In the genomic region with DNA sequence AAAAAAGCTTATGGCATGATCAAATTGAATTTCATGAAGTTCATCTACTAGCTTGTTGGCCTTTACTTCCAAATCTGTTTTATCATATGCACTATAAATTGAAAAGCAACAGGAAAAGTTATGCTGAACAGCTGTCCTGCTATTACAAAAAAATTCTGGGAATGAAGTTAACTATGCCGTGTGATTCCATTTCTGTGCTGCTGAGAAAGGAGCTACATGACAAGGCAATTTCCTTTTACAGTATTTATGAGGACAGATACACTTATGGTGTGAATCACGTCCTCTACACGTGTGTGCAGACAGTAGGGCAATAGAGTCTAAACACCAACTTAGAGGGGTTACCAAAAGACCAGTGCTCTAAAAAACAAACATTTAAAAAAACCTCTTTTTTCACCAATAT, we compare ENCODE assay signal across 8 cellular contexts.
"Had no signal": no experiment of that assay in that cellular context is flagged by ENCODE, and none has a peak within 500 bp of the region (broad histone marks: within the 10 kb centered on the region; RNA-seq: fewer than 3 reads in every experiment).

No MANE protein-coding gene starts in this region.

- H3K27ac Mint-ChIP-seq: activated naive CD8-positive, alpha-beta T cell; naive thymus-derived CD8-positive, alpha-beta T cell had no signal

- H3K4me3 Mint-ChIP-seq: activated naive CD8-positive, alpha-beta T cell; naive thymus-derived CD8-positive, alpha-beta T cell had no signal

- H3K27me3 ChIP-seq: esophagus muscularis mucosa, gastroesophageal sphincter had no signal

- H3K9me3 Mint-ChIP-seq: naive thymus-derived CD8-positive, alpha-beta T cell had no signal

- H3K36me3 ChIP-seq: esophagus muscularis mucosa, gastroesophageal sphincter had no signal

- H3K9me3 ChIP-seq: esophagus muscularis mucosa, gastroesophageal sphincter had no signal

- H3K4me1 Mint-ChIP-seq: naive thymus-derived CD8-positive, alpha-beta T cell had no signal

- DNase-seq: activated effector memory CD4-positive, alpha-beta T cell treated with Interleukin-2 at 50 U/mL for 16 hours; activated T-cell treated with anti-CD3 and anti-CD28 coated beads, Interleukin-2, amount 50 U/mL, for 1 hour; cerebellar nuclear complex; midbrain; naive thymus-derived CD8-positive, alpha-beta T cell had no signal

- ATAC-seq: gastroesophageal sphincter; naive thymus-derived CD8-positive, alpha-beta T cell had no signal

- H3K36me3 Mint-ChIP-seq: activated naive CD8-positive, alpha-beta T cell; naive thymus-derived CD8-positive, alpha-beta T cell had no signal

- H3K27ac ChIP-seq: esophagus muscularis mucosa, gastroesophageal sphincter had no signal

- H3K4me1 ChIP-seq: gastroesophageal sphincter had no signal

- H3K4me3 ChIP-seq: esophagus muscularis mucosa, gastroesophageal sphincter had no signal
